Comparison of ENCODE assay signal across 13 cellular contexts in the genomic region with DNA sequence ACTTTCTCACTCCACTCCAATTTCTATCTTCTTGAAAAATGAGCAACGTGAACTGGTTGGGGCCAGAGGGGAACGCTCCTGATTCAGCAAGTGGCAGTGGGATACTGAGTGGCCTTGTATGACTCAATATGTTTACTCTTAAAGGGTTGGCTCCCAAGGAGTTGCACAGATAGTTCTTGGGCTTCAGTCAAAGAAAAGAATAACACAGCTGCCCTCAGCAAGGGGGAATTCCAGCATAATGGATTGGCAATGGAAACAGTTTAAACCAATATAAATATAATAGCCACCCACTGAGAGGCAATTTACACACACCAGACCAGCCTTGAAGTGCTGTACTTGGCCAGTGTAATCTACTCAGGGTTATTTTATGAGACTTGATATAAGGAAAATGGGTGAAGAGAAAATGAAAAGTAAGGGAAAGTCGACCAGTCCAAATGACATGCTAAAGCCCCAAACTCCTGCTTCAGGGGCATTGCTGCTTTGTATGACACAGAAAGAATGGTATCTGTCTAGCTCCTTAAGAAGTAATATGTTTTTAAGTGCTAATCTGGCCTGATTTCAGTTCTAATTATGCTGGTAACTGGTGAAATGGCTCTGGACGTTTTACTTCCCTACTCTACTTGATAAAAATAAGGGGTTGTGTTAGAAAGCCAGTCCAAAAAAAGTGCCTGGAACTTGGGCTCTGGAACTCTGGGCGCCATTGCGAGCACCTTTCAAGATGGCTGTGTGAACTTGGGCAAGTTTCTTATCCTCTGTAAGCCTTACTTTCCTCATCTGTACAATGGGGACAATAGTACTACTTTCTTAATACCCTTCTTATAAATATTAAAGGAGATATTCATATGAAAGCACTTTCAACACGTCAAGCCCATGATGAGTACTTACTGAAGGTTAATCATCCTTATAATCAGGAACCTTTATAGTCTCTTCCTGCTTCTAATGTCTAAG.
DNase-seq lines count a peak whose midpoint lies in the region; ATAC-seq, FAIRE-seq and TF ChIP-seq lines count a peak whose summit lies in the region.
"Had no signal": no experiment of that assay in that cellular context is flagged by ENCODE, and none has a peak within 500 bp of the region (broad histone marks: within the 10 kb centered on the region; RNA-seq: fewer than 3 reads in every experiment).

No MANE protein-coding gene starts in this region.

- H3K27me3 ChIP-seq in H1 (replicated peaks in 1 of 4; ENCODE audit: control insufficient read depth in 3 of 4, extremely low read depth in 1 of 4, insufficient read depth in 3 of 4, low read length in 3 of 4): peaks cover 50 to 84% (median 76%) of the 10 kb centered on the region in 4 experiments
- H3K27me3 ChIP-seq: BLaER1, foreskin keratinocyte had no signal

- H4K5ac ChIP-seq in H1 (ENCODE audit: insufficient read length, low read depth, low read length): no peak overlapping the region

- no peak overlapping the region for H3K4me3 Mint-ChIP-seq in activated naive CD4-positive, alpha-beta T cell treated with anti-CD3 and anti-CD28 coated beads for 36 hours
- H3K4me3 Mint-ChIP-seq: natural killer cell had no signal

- no peak overlapping the region for H3K27ac ChIP-seq in H1 (ENCODE audit: low read depth, low read length)
- H3K27ac ChIP-seq: BLaER1, foreskin keratinocyte had no signal

- H3K27me3 Mint-ChIP-seq in activated naive CD4-positive, alpha-beta T cell treated with anti-CD3 and anti-CD28 coated beads for 36 hours (ENCODE audit: low read depth): no peaks in the 10 kb centered on the region

- WGBS in H1 (ENCODE audit: extremely low coverage in 1 of 2, insufficient coverage in 1 of 2, insufficient read length in 1 of 2, insufficient replicate concordance in 2 of 2, low coverage in 1 of 2, low lambda C conversion rate in 2 of 2, missing lambda C conversion rate in 1 of 2), 2 experiments: 43% methylated on average over 7 of the region's 7 CpGs; no CpG with 5 or more reads in 1 of the 2 experiments

- H3K23ac ChIP-seq in H1 (ENCODE audit: insufficient read length): no peak overlapping the region

- H2BK15ac ChIP-seq in H1 (ENCODE audit: low read length): no peak overlapping the region

- H3K18ac ChIP-seq in H1 (ENCODE audit: extremely low read depth, low read length): no peak overlapping the region

- no peak for TF ChIP-seq RAD21 in H1 (IDR thresholded peaks at IDR 0.05 in 1 of 2, conservative IDR thresholded peaks at IDR 0.05 in 1 of 2; ENCODE audit: low read depth in 2 of 2, low read length in 2 of 2)

- H3K36me3 Mint-ChIP-seq in activated naive CD4-positive, alpha-beta T cell treated with anti-CD3 and anti-CD28 coated beads for 36 hours (ENCODE audit: low read depth): no peaks in the 10 kb centered on the region
- H3K36me3 Mint-ChIP-seq: natural killer cell had no signal

- DNase-seq in Ammon's horn (ENCODE audit: low spot score): peak; percentile 5
- peak; percentile 18 for DNase-seq in NCI-H2081 treated with DMSO at 0.1 percent for 48 hours (lab: John Stamatoyannopoulos, UW)
- DNase-seq in H1 (ENCODE audit: low read depth in 1 of 2, low spot score in 2 of 2): peak; percentile 62 to 79
- peak in 1 of 3 donors; percentile 9 for DNase-seq in mucosa of descending colon
- no peak for DNase-seq in GM19240 (ENCODE audit: insufficient read length, low spot score)
- DNase-seq in retina: no peak
- no peak for DNase-seq in activated naive CD4-positive, alpha-beta T cell treated with anti-CD3 and anti-CD28 coated beads for 36 hours
- DNase-seq: activated CD4-positive, alpha-beta T cell treated with anti-CD3 and anti-CD28 coated beads for 48 hours; foreskin keratinocyte; natural killer cell; NCI-H1092 treated with DMSO at 0.1 percent for 48 hours had no signal

- H3K9me3 ChIP-seq in H1 (ENCODE audit: insufficient read depth in 2 of 2, low read depth in 1 of 2, low read length in 1 of 2) (peaks cover 0 to 11% of the 10 kb centered on the region in 2 experiments; a peak in 2 of 4 replicates), mucosa of descending colon (peaks cover 4% of the 10 kb centered on the region)

- no peak overlapping the region for H2AFZ ChIP-seq in H1 (ENCODE audit: low read length)

- H4K8ac ChIP-seq in H1 (ENCODE audit: extremely low read depth, insufficient read depth, low read length): no peak overlapping the region

- ATAC-seq in mucosa of descending colon (peak; percentile 76), GM18870 (IDR thresholded peaks at IDR 0.05; ENCODE audit: unreplicated experiment) (no peak)
- ATAC-seq: foreskin keratinocyte, natural killer cell had no signal

- no peak overlapping the region for H2BK5ac ChIP-seq in H1 (ENCODE audit: low read depth, low read length)

- H2BK120ac ChIP-seq in H1 (replicated peaks; ENCODE audit: low read depth, low read length): no peak overlapping the region

- H3K27ac Mint-ChIP-seq in activated naive CD4-positive, alpha-beta T cell treated with anti-CD3 and anti-CD28 coated beads for 36 hours: no peak overlapping the region
- H3K27ac Mint-ChIP-seq: natural killer cell had no signal

- H3K9me3 Mint-ChIP-seq in activated naive CD4-positive, alpha-beta T cell treated with anti-CD3 and anti-CD28 coated beads for 36 hours: no peaks in the 10 kb centered on the region

- H2BK20ac ChIP-seq in H1 (ENCODE audit: low read length): no peak overlapping the region

- H3K4me1 Mint-ChIP-seq in activated naive CD4-positive, alpha-beta T cell treated with anti-CD3 and anti-CD28 coated beads for 36 hours (ENCODE audit: low read depth): no peaks in the 10 kb centered on the region
- H3K4me1 Mint-ChIP-seq: natural killer cell had no signal

- TF ChIP-seq EP300 in H1 (IDR thresholded peaks at IDR 0.05; ENCODE audit: borderline replicate concordance in 1 of 2, low read depth in 2 of 2, low read length in 2 of 2): peak; percentile 14 to 100

- no peak overlapping the region for H4K91ac ChIP-seq in H1 (replicated peaks; ENCODE audit: insufficient read length, low read length)

- no peaks in the 10 kb centered on the region for H3K79me1 ChIP-seq in H1 (ENCODE audit: low read depth, low read length)

- intact Hi-C loops in mucosa of descending colon (cut with DNase I, micrococcal nuclease): no loop called here
- intact Hi-C loops in activated naive CD4-positive, alpha-beta T cell treated with anti-CD3 and anti-CD28 coated beads for 36 hours (cut with micrococcal nuclease): no loop called here

- H3K4me1 ChIP-seq in H1 (replicated peaks in 1 of 4; ENCODE audit: control insufficient read depth in 3 of 4, insufficient read depth in 4 of 4, low read length in 3 of 4) (peaks cover 5 to 11% (median 10%) of the 10 kb centered on the region in 4 experiments; a peak in 5 of 7 replicates), mucosa of descending colon (ENCODE audit: low read depth) (no peaks in the 10 kb centered on the region)
- H3K4me1 ChIP-seq: BLaER1, foreskin keratinocyte had no signal

- no peaks in the 10 kb centered on the region for H3K23me2 ChIP-seq in H1 (ENCODE audit: low read depth, low read length)

- CTCF ChIA-PET in H1 (lab: Charles Lee; ENCODE audit: partially characterized antibody): interaction anchor here (2.1 kb wide), 1 partner anchor 14 kb away, joined by 7 read pairs; no protein-coding TSS in a partner anchor
- CTCF ChIA-PET in activated naive CD4-positive, alpha-beta T cell treated with anti-CD3 and anti-CD28 coated beads for 36 hours (lab: Charles Lee): interaction anchor here (0.7 kb wide), 1 partner anchor 375 kb away, joined by 3 read pairs; no protein-coding TSS in a partner anchor

- TF ChIP-seq POLR2A in H1 (IDR thresholded peaks at IDR 0.05; ENCODE audit: control extremely low read depth in 1 of 2, low read depth in 2 of 2, low read length in 2 of 2): no peak

- H3K56ac ChIP-seq in H1 (replicated peaks; ENCODE audit: insufficient read length, low read depth, low read length): no peak overlapping the region

- H2AK5ac ChIP-seq in H1 (ENCODE audit: low read depth, low read length): no peak overlapping the region

- H3K14ac ChIP-seq in H1 (ENCODE audit: insufficient read length): no peak overlapping the region

- H2BK12ac ChIP-seq in H1 (ENCODE audit: low read depth, low read length): no peak overlapping the region; the same call in 1 of the 2 replicates

- no peak overlapping the region for H3K4ac ChIP-seq in H1 (replicated peaks; ENCODE audit: insufficient read length, low read depth, low read length)

- peak; percentile 96 for FAIRE-seq in H1 (lab: Jason Lieb, UNC)

- H3K36me3 ChIP-seq in H1 (ENCODE audit: control insufficient read depth in 2 of 4, insufficient read depth in 4 of 4, low read length in 3 of 4): 0 out of 8 replicates have a peak, but pooled peaks cover 0 to 4% (median 0%) of the 10 kb centered on the region in 4 experiments
- no peaks in the 10 kb centered on the region for H3K36me3 ChIP-seq in mucosa of descending colon (ENCODE audit: low read depth)
- H3K36me3 ChIP-seq: BLaER1 had no signal

- H3K79me2 ChIP-seq in H1 (ENCODE audit: control insufficient read depth in 1 of 2, insufficient read depth in 2 of 2, low read length in 2 of 2): no peaks in the 10 kb centered on the region

- peaks cover 4 to 7% of the 10 kb centered on the region in 2 experiments for H4K20me1 ChIP-seq in H1 (replicated peaks in 1 of 2; ENCODE audit: control insufficient read depth in 1 of 2, insufficient read depth in 2 of 2, low read length in 2 of 2)
- H4K20me1 ChIP-seq: BLaER1 had no signal

- TF ChIP-seq CTCF in H1 (IDR thresholded peaks at IDR 0.05; ENCODE audit: control extremely low read depth in 1 of 3, insufficient read depth in 1 of 3, low read depth in 1 of 3, low read length in 3 of 3) (no peak), mucosa of descending colon (IDR thresholded peaks at IDR 0.05) (no peak)

- H3K9ac ChIP-seq in H1 (replicated peaks in 1 of 4; ENCODE audit: extremely low read depth in 1 of 4, low read depth in 3 of 4, low read length in 3 of 4): no peak overlapping the region
- H3K9ac ChIP-seq: BLaER1 had no signal

- peak overlapping the region; percentile 20 to 51; a peak in 3 of 4 replicates for H3K4me2 ChIP-seq in H1 (ENCODE audit: insufficient read depth in 1 of 2, low read depth in 2 of 2, low read length in 2 of 2)
- H3K4me2 ChIP-seq: BLaER1 had no signal

- peak overlapping the region in 1 of 4 experiments; percentile 25; a peak in 2 of 8 replicates for H3K4me3 ChIP-seq in H1 (ENCODE audit: extremely low read depth in 1 of 4, insufficient read depth in 2 of 4, low read depth in 3 of 4, low read length in 4 of 4)
- no peak overlapping the region for H3K4me3 ChIP-seq in mucosa of descending colon
- H3K4me3 ChIP-seq: BLaER1 had no signal

- POLR2A ChIA-PET in H1 (lab: Charles Lee; ENCODE audit: partially characterized antibody): interaction anchor here (0.6 kb wide), 1 partner anchor 806 kb away, joined by 3 read pairs; no protein-coding TSS in a partner anchor

TF ChIP-seq in H1, 55 proteins besides CTCF, POLR2A, EP300 and RAD21 (continues in another document):
- no peak for TF ChIP-seq MAFK (IDR thresholded peaks at IDR 0.05; ENCODE audit: low read depth, low read length)
- TF ChIP-seq POU5F1 (IDR thresholded peaks at IDR 0.05; ENCODE audit: low read depth, low read length): peak; percentile 94
- no peak for TF ChIP-seq CREB1 (IDR thresholded peaks at IDR 0.05)
- no peak for TF ChIP-seq POLR2AphosphoS5 (IDR thresholded peaks at IDR 0.05; ENCODE audit: low read depth, low read length)
- TF ChIP-seq CBX8 (IDR thresholded peaks at IDR 0.05; ENCODE audit: borderline replicate concordance, low read depth, low read length): no peak
- TF ChIP-seq KDM1A (IDR thresholded peaks at IDR 0.05; ENCODE audit: borderline replicate concordance, low read length): peak; percentile 96

Comparison
In these comparisons a context has a peak if more than half of its experiments do, and no peak if none do; other contexts are left out.
1. DNase-seq: peak in Ammon's horn (single experiment), NCI-H2081 treated with DMSO at 0.1 percent for 48 hours (single experiment) and H1 (2 of 2); none in GM19240 (single experiment), retina (single experiment) and activated naive CD4-positive, alpha-beta T cell treated with anti-CD3 and anti-CD28 coated beads for 36 hours (single experiment).